In the genomic region with DNA sequence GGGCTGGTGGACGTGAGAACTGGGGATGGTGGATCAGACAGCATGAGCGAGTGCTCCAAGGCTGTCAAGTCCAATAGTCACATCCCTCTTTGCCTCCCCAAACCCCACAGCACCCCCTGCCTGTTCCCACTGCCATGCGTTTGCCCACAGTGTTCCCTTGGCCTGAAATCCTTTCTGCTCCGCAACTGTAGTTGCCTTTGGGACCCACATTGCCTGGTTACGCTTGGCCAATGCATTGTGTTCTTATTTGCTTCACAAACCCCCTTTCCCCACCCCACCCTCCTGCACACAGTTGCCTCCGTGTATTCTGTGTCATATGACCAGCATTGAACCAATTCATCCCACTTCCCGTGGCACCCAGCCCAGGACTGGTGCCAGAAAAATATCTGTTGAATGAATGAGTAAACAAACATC, we compare ENCODE assay signal across 11 cellular contexts. TPM values are rescaled to one million over a fixed set of nuclear protein-coding genes. Genes with fewer than 3 reads are reported as not detected.
DNase-seq lines count a peak whose midpoint lies in the region; ATAC-seq and TF ChIP-seq lines count a peak whose summit lies in the region.
"Had no signal": no experiment of that assay in that cellular context is flagged by ENCODE, and none has a peak within 500 bp of the region (broad histone marks: within the 10 kb centered on the region; RNA-seq: fewer than 3 reads in every experiment).

No MANE protein-coding gene starts in this region.

- H3K4me3 Mint-ChIP-seq in H9: no peak overlapping the region
- H3K4me3 Mint-ChIP-seq: T-helper 1 cell treated with Interleukin-12 subunit alpha and Interleukin-12 subunit beta and Interleukin-4 antibody, amounts not matched to agents 30 μg/mL and 1 μg/mL, for 36 hours had no signal

- H2BK20ac ChIP-seq in H9 (ENCODE audit: low read depth, low read length, poor library complexity, severe bottlenecking): no peak overlapping the region

- no peaks in the 10 kb centered on the region for H3K9me3 ChIP-seq in H9 (ENCODE audit: control insufficient read depth, low read depth, low read length)
- H3K9me3 ChIP-seq: adrenal gland had no signal

- H3K23ac ChIP-seq in H9 (ENCODE audit: insufficient read length, low read depth, low read length): no peak overlapping the region

- no peak overlapping the region for H3K14ac ChIP-seq in H9 (ENCODE audit: insufficient read depth, low read length)

- H3K4me2 ChIP-seq in H9 (ENCODE audit: insufficient read depth, insufficient read length, low read length): no peak overlapping the region
- H3K4me2 ChIP-seq: KMS-11 had no signal

- no peaks in the 10 kb centered on the region for H4K20me1 ChIP-seq in H9 (ENCODE audit: control insufficient read depth, insufficient read depth, insufficient read length)

- no peak overlapping the region for H3K18ac ChIP-seq in H9 (ENCODE audit: insufficient read length, low read depth, low read length)

- no peak for ATAC-seq in GM21423 (IDR thresholded peaks at IDR 0.05; ENCODE audit: unreplicated experiment)

- H4K91ac ChIP-seq in H9 (ENCODE audit: insufficient read length, low read depth, low read length): no peak overlapping the region

- peaks cover 11% of the 10 kb centered on the region for H3K23me2 ChIP-seq in H9 (ENCODE audit: insufficient read length, low read depth, low read length, poor library complexity, severe bottlenecking)

- H3K56ac ChIP-seq in H9 (ENCODE audit: insufficient read length, low read depth, low read length): no peak overlapping the region

- WGBS in H9 (ENCODE audit: extremely low coverage, insufficient read length, low lambda C conversion rate): no CpG with 5 or more reads among the region's 7 CpGs

- no peak overlapping the region for H2AFZ ChIP-seq in H9 (ENCODE audit: low read length)

- H3K27ac Mint-ChIP-seq in H9: no peak overlapping the region
- H3K27ac Mint-ChIP-seq: T-helper 1 cell treated with Interleukin-12 subunit alpha and Interleukin-12 subunit beta and Interleukin-4 antibody, amounts not matched to agents 30 μg/mL and 1 μg/mL, for 36 hours had no signal

- H3K9me3 Mint-ChIP-seq in H9: no peaks in the 10 kb centered on the region; a peak in 1 of 5 replicates
- H3K9me3 Mint-ChIP-seq: T-helper 1 cell treated with Interleukin-12 subunit alpha and Interleukin-12 subunit beta and Interleukin-4 antibody, amounts not matched to agents 30 μg/mL and 1 μg/mL, for 36 hours had no signal

- H3T11ph ChIP-seq in H9 (ENCODE audit: low read length): no peak overlapping the region

- peak; percentile 38 for TF ChIP-seq CTCF in H9 (conservative IDR thresholded peaks at IDR 0.05)
- peak; percentile 19 for TF ChIP-seq CTCF in VCaP (conservative IDR thresholded peaks at IDR 0.05)

- no peak overlapping the region for H2BK12ac ChIP-seq in H9 (ENCODE audit: insufficient read length, low read depth, low read length)

- H3K79me2 ChIP-seq in H9 (ENCODE audit: insufficient read depth, low read length): no peaks in the 10 kb centered on the region

- no peak overlapping the region for H4K5ac ChIP-seq in H9 (ENCODE audit: insufficient read length, low read depth, low read length)

- H3K27ac ChIP-seq in H9 (ENCODE audit: insufficient read length, low read depth, low read length) (no peak overlapping the region), VCaP (peak overlapping the region; percentile 80)
- H3K27ac ChIP-seq: adrenal gland, KMS-11 had no signal

- H3K27me3 ChIP-seq in H9 (ENCODE audit: insufficient read depth, low read length): no peaks in the 10 kb centered on the region
- H3K27me3 ChIP-seq: adrenal gland had no signal

- intact Hi-C loops in cardiac septum (cut with DNase I): loop anchor here (10.0 kb wide), 1 partner anchor 78 kb away; the partner anchor contains the start of gene NUP50

- no peaks in the 10 kb centered on the region for H3K4me1 ChIP-seq in H9 (ENCODE audit: insufficient read depth, low read length)

- H2BK15ac ChIP-seq in H9 (ENCODE audit: low read depth, low read length): no peak overlapping the region

- no peak overlapping the region for H2AK5ac ChIP-seq in H9 (ENCODE audit: insufficient read length, low read length)

- no peak overlapping the region for H3K4ac ChIP-seq in H9 (ENCODE audit: low read depth, low read length)

- no peak overlapping the region for H2BK5ac ChIP-seq in H9 (ENCODE audit: insufficient read length, low read length)

- peaks cover 2 to 10% (median 7%) of the 10 kb centered on the region in 3 experiments; a peak in 5 of 7 replicates for H3K36me3 Mint-ChIP-seq in H9 (ENCODE audit: insufficient read depth in 1 of 3, low read depth in 3 of 3)

- H4K8ac ChIP-seq in H9 (replicated peaks; ENCODE audit: insufficient read length, low read depth, low read length): no peak overlapping the region

- peak; percentile 83 for DNase-seq in Ammon's horn (ENCODE audit: low spot score)
- no peak for DNase-seq in H9
- peak; percentile 41 for DNase-seq in kidney tubule cell (ENCODE audit: low spot score)
- no peak for DNase-seq in effector CD4-positive, alpha-beta T cell
- no peak for DNase-seq in cardiac septum (ENCODE audit: low spot score)
- no peak for DNase-seq in middle frontal gyrus (ENCODE audit: extremely low spot score, low spot score)

- no peak overlapping the region for H3K9ac ChIP-seq in H9 (ENCODE audit: extremely low read depth, insufficient read length, low read length)
- H3K9ac ChIP-seq: KMS-11 had no signal

- H2BK120ac ChIP-seq in H9 (ENCODE audit: low read depth, low read length, poor library complexity, severe bottlenecking): no peak overlapping the region

- no peaks in the 10 kb centered on the region for H3K79me1 ChIP-seq in H9 (ENCODE audit: insufficient read depth, low read depth, low read length, poor library complexity, severe bottlenecking)

- H3K4me1 Mint-ChIP-seq in H9: peaks cover 27 to 35% of the 10 kb centered on the region in 2 experiments

- H3K27me3 Mint-ChIP-seq in H9 (ENCODE audit: low read depth): peaks cover 16% of the 10 kb centered on the region

RNA-seq across cellular contexts. Expression of gene KIAA0930, which starts 2.1 kb away (rescaled TPM):
- 45.3 and 46.2 TPM in 2 replicates for total RNA-seq in H9 (2021)
- total RNA-seq in cardiac septum: 21.6 TPM

RNA-seq across cellular contexts. Expression of gene UPK3A, which starts 42.0 kb away (rescaled TPM):
- total RNA-seq in H9 (2021) (not detected in 2 replicates), cardiac septum (0.40 TPM)
- total RNA-seq: adrenal gland had no signal

Comparison
In these comparisons a context has a peak if more than half of its experiments do, and no peak if none do; other contexts are left out.
1. DNase-seq: peak in Ammon's horn (single experiment) and kidney tubule cell (single experiment); none in H9 (single experiment), effector CD4-positive, alpha-beta T cell (single experiment), cardiac septum (single experiment) and middle frontal gyrus (single experiment).